In genomic region chr12:108797677-108798076, GRCh38 we compare ENCODE assay signal across 15 cellular contexts. TPM values are rescaled to one million over a fixed set of nuclear protein-coding genes. Genes with fewer than 3 reads are reported as not detected.
DNase-seq lines count a peak whose midpoint lies in the region; ATAC-seq and TF ChIP-seq lines count a peak whose summit lies in the region.
"Had no signal": no experiment of that assay in that cellular context is flagged by ENCODE, and none has a peak within 500 bp of the region (broad histone marks: within the 10 kb centered on the region; RNA-seq: fewer than 3 reads in every experiment).

No MANE protein-coding gene starts in this region.

- no peaks in the 10 kb centered on the region for H3K27me3 Mint-ChIP-seq in chondrocyte (ENCODE audit: low read depth)
- H3K27me3 Mint-ChIP-seq: CD4-positive, alpha-beta memory T cell had no signal

- H3K4me2 ChIP-seq in IMR-90 (ENCODE audit: low read depth, low read length) (no peak overlapping the region), mesenchymal stem cell (ENCODE audit: low read length, poor library complexity, severe bottlenecking) (no peak overlapping the region)
- H3K4me2 ChIP-seq: PC-9 had no signal

- H3K9ac ChIP-seq in IMR-90 (ENCODE audit: low read depth, low read length) (no peak overlapping the region), mesenchymal stem cell (ENCODE audit: low read length) (peak overlapping the region; percentile 94)

- H3K79me1 ChIP-seq in IMR-90 (ENCODE audit: low read depth in 1 of 2, low read length in 2 of 2) (peaks cover 59 to 82% of the 10 kb centered on the region in 2 experiments), mesenchymal stem cell (replicated peaks; ENCODE audit: low read length, poor library complexity, severe bottlenecking) (peaks cover 41% of the 10 kb centered on the region)

- no peak overlapping the region for H4K5ac ChIP-seq in IMR-90 (ENCODE audit: low read depth, low read length)

- no peak for ATAC-seq in IMR-90 (ENCODE audit: low read depth)

- H3K9me3 ChIP-seq in IMR-90 (ENCODE audit: control insufficient read depth, insufficient read depth, low read length) = no peaks in the 10 kb centered on the region
- H3K9me3 ChIP-seq in mesenchymal stem cell (ENCODE audit: control insufficient read depth, low read length) = no peaks in the 10 kb centered on the region
- H3K9me3 ChIP-seq: HAP-1 had no signal

- peak overlapping the region; percentile 49 for H3K27ac Mint-ChIP-seq in chondrocyte (ENCODE audit: unreplicated experiment)
- H3K27ac Mint-ChIP-seq: CD4-positive, alpha-beta memory T cell had no signal

- H3K9me1 ChIP-seq in IMR-90 (ENCODE audit: insufficient read depth, low read length) = peaks cover 4% of the 10 kb centered on the region

- no peak for TF ChIP-seq POLR2A in IMR-90 (IDR thresholded peaks at IDR 0.05; ENCODE audit: low read depth, low read length)

- H3K4me3 ChIP-seq in IMR-90 (ENCODE audit: insufficient read depth, low read depth, low read length) (no peak overlapping the region), mesenchymal stem cell (ENCODE audit: insufficient read depth in 1 of 2, low read depth in 1 of 2, low read length in 2 of 2) (no peak overlapping the region)
- H3K4me3 ChIP-seq: HAP-1, PC-9 had no signal

- no peaks in the 10 kb centered on the region for H3K9me3 Mint-ChIP-seq in chondrocyte (ENCODE audit: low read depth)
- H3K9me3 Mint-ChIP-seq: CD4-positive, alpha-beta memory T cell had no signal

- H4K91ac ChIP-seq in IMR-90 (ENCODE audit: insufficient read depth, low read depth, low read length) = no peak overlapping the region
- no peak overlapping the region for H4K91ac ChIP-seq in mesenchymal stem cell (ENCODE audit: low read length)

- no TSS peak for BruUV-seq in IMR-90 (replicated peaks; lab: Mats Ljungman, UMichigan)

- no peak for TF ChIP-seq RAD21 in IMR-90 (IDR thresholded peaks at IDR 0.05; ENCODE audit: low read length)

- H2BK12ac ChIP-seq in mesenchymal stem cell (ENCODE audit: low read length in 2 of 2) = no peak overlapping the region

- H2AK5ac ChIP-seq in IMR-90 (ENCODE audit: low read depth, low read length) (no peak overlapping the region), mesenchymal stem cell (ENCODE audit: low read length, severe bottlenecking) (no peak overlapping the region)

- H4K8ac ChIP-seq in IMR-90 (ENCODE audit: low read depth in 2 of 2, low read length in 2 of 2) = peak overlapping the region; percentile 17 to 79; a peak in 2 of 4 replicates
- H4K8ac ChIP-seq in mesenchymal stem cell (ENCODE audit: low read length) = peak overlapping the region; percentile 36

- CTCF ChIA-PET in IMR-90 (lab: Yijun Ruan, JAX) = interaction anchor here (0.6 kb wide), 1 partner anchor 26 kb away, joined by 3 read pairs; no protein-coding TSS in a partner anchor

- H3K14ac ChIP-seq in IMR-90 (replicated peaks; ENCODE audit: low read depth, low read length) = no peak overlapping the region
- no peak overlapping the region for H3K14ac ChIP-seq in mesenchymal stem cell (ENCODE audit: low read length in 2 of 2)

- H3K4me3 Mint-ChIP-seq in chondrocyte (ENCODE audit: unreplicated experiment) = no peak overlapping the region
- H3K4me3 Mint-ChIP-seq: CD4-positive, alpha-beta memory T cell had no signal

- 83% methylated on average over 1 of the region's 3 CpGs; no CpG with 5 or more reads in 1 of the 2 experiments for WGBS in IMR-90 (ENCODE audit: extremely low coverage in 2 of 2, insufficient read length in 1 of 2), 2 experiments
- 98% methylated on average over 3 of the region's 3 CpGs for WGBS in mesenchymal stem cell

- H3K36me3 ChIP-seq in IMR-90 (ENCODE audit: control insufficient read depth, insufficient read depth, low read length) (peaks cover 64% of the 10 kb centered on the region), mesenchymal stem cell (ENCODE audit: control insufficient read depth in 1 of 2, insufficient read depth in 2 of 2, low read depth in 1 of 2, low read length in 2 of 2) (peaks cover 63 to 80% of the 10 kb centered on the region in 2 experiments)

- POLR2A ChIA-PET in IMR-90 (lab: Charles Lee; ENCODE audit: unreplicated experiment) = no interaction called here

- dilution Hi-C loops in IMR-90 (cut with HindIII; ENCODE audit: low sequenced_read_pairs, unreplicated experiment) = no loop called here

- H3K36me3 Mint-ChIP-seq in chondrocyte (ENCODE audit: low read depth) = peaks cover 48% of the 10 kb centered on the region

- H3K23ac ChIP-seq in IMR-90 (ENCODE audit: low read depth, low read length) (peak overlapping the region; percentile 40; the same call in 1 of the 2 replicates), mesenchymal stem cell (ENCODE audit: low read length in 2 of 2) (no peak overlapping the region)

- H3K27me3 ChIP-seq in IMR-90 (ENCODE audit: control insufficient read depth, insufficient read depth, low read length) = no peaks in the 10 kb centered on the region
- H3K27me3 ChIP-seq in mesenchymal stem cell (ENCODE audit: control insufficient read depth in 1 of 2, insufficient read depth in 1 of 2, low read length in 2 of 2) = no peaks in the 10 kb centered on the region

- H3K27ac ChIP-seq in IMR-90 (ENCODE audit: insufficient read depth, low read length) (peak overlapping the region; percentile 92; the same call in 1 of the 2 replicates), mesenchymal stem cell (ENCODE audit: low read length, poor library complexity, severe bottlenecking) (no peak overlapping the region), temporal lobe (ENCODE audit: low read depth, low read length) (peak overlapping the region; percentile 67)
- H3K27ac ChIP-seq: PC-9 had no signal

- H3K56ac ChIP-seq in IMR-90 (ENCODE audit: extremely low read depth, insufficient read depth, low read length) = no peak overlapping the region

- H2AFZ ChIP-seq in IMR-90 (replicated peaks; ENCODE audit: low read length, poor library complexity) = no peak overlapping the region
- H2AFZ ChIP-seq in mesenchymal stem cell (ENCODE audit: low read depth, low read length) = no peak overlapping the region
- H2AFZ ChIP-seq: PC-9 had no signal

- intact Hi-C loops in IMR-90 (cut with micrococcal nuclease) = no loop called here

- H2BK15ac ChIP-seq in IMR-90 (ENCODE audit: low read depth, low read length) (no peak overlapping the region), mesenchymal stem cell (ENCODE audit: low read depth, poor library complexity, severe bottlenecking) (no peak overlapping the region)

- no peak overlapping the region for H3K4ac ChIP-seq in IMR-90 (ENCODE audit: low read depth, low read length)
- no peak overlapping the region for H3K4ac ChIP-seq in mesenchymal stem cell (ENCODE audit: low read depth in 1 of 2, low read length in 2 of 2)

- no peak for TF ChIP-seq CTCF in IMR-90 (conservative IDR thresholded peaks at IDR 0.05; ENCODE audit: low read depth, low read length)
- TF ChIP-seq CTCF in chondrocyte (IDR thresholded peaks at IDR 0.05) = no peak

- no peak overlapping the region for H2BK20ac ChIP-seq in IMR-90 (ENCODE audit: low read depth, low read length)

- peaks cover 30% of the 10 kb centered on the region for H3K4me1 ChIP-seq in IMR-90 (ENCODE audit: control insufficient read depth, insufficient read depth, low read length)
- H3K4me1 ChIP-seq in mesenchymal stem cell (ENCODE audit: control insufficient read depth, insufficient read depth, low read depth, low read length) = peaks cover 19% of the 10 kb centered on the region
- H3K4me1 ChIP-seq: HAP-1 had no signal

- H3K4me1 Mint-ChIP-seq in chondrocyte (ENCODE audit: low read depth) = peaks cover 37% of the 10 kb centered on the region

- peak overlapping the region; percentile 83 for H2BK5ac ChIP-seq in IMR-90 (ENCODE audit: low read depth, low read length, poor library complexity, severe bottlenecking)
- H2BK5ac ChIP-seq in mesenchymal stem cell (ENCODE audit: low read depth, low read length, poor library complexity, severe bottlenecking) = no peak overlapping the region

- in situ Hi-C loops in IMR-90 (cut with MboI; ENCODE audit: low sequenced_read_pairs) = no loop called here

- peaks cover 19% of the 10 kb centered on the region for H4K20me1 ChIP-seq in IMR-90 (ENCODE audit: insufficient read depth, low read length)

- no peak overlapping the region for H2BK120ac ChIP-seq in IMR-90 (ENCODE audit: low read depth, low read length)
- no peak overlapping the region for H2BK120ac ChIP-seq in mesenchymal stem cell (ENCODE audit: low read depth, low read length)

- no peak overlapping the region for H2AK9ac ChIP-seq in IMR-90 (replicated peaks; ENCODE audit: low read depth, low read length, poor library complexity)

- H3K18ac ChIP-seq in IMR-90 (ENCODE audit: low read depth, low read length) (no peak overlapping the region), mesenchymal stem cell (ENCODE audit: low read depth in 1 of 2, low read length in 2 of 2) (no peak overlapping the region)

- no peak for DNase-seq in IMR-90
- peak; percentile 63 for DNase-seq in chondrocyte (ENCODE audit: low spot score)
- DNase-seq in mesenchymal stem cell = no peak
- no peak for DNase-seq in LoVo (ENCODE audit: low spot score)
- no peak for DNase-seq in NOMO-1 treated with DMSO at 0.1 percent for 48 hours (lab: John Stamatoyannopoulos, UW; ENCODE audit: unreplicated experiment)
- no peak for DNase-seq in HCEC 1CT
- DNase-seq: CD4-positive, alpha-beta memory T cell; KBM-7; NCI-H1436; NCI-H2029; NCI-H2171 treated with DMSO at 0.1 percent for 48 hours; NCI-H748 treated with DMSO at 0.1 percent for 48 hours; PC-9 had no signal

TF ChIP-seq in IMR-90, 13 proteins besides CTCF, POLR2A, EP300 and RAD21 (continues in another document):
- TF ChIP-seq MAFK (IDR thresholded peaks at IDR 0.05; ENCODE audit: low read depth, low read length) (no peak), ELK1 (IDR thresholded peaks at IDR 0.05; ENCODE audit: borderline replicate concordance, low read depth, low read length) (no peak), FOS (IDR thresholded peaks at IDR 0.05; ENCODE audit: low read depth, low read length) (no peak), MXI1 (IDR thresholded peaks at IDR 0.05; ENCODE audit: borderline replicate concordance, low read depth, low read length) (no peak), MAZ (IDR thresholded peaks at IDR 0.05; ENCODE audit: borderline replicate concordance, low read depth, low read length) (no peak)

RNA-seq across cellular contexts. Expression of gene SSH1, which starts 59.7 kb away (rescaled TPM):
- total RNA-seq in IMR-90 (2012; rRNA removed) = 16.7 and 17.6 TPM in 2 replicates
- 37.2 and 40.8 TPM in 2 replicates for polyA plus RNA-seq in IMR-90 (2012; rRNA removed)
- polyA plus RNA-seq in IMR-90 (2012; cell fraction: cytosol; rRNA removed) = 14.1 and 19.4 TPM in 2 replicates
- 68.2 and 83.5 TPM in 2 replicates for polyA plus RNA-seq in IMR-90 (2012; cell fraction: nucleus; rRNA removed; ENCODE audit: low replicate concordance)
- 125 to 138 TPM (median 127 TPM) in 3 replicates for total RNA-seq in chondrocyte
- 42.7 TPM for polyA plus RNA-seq in mesenchymal stem cell (2013, experiment 1 of 2)
- polyA plus RNA-seq in mesenchymal stem cell (2013, experiment 2 of 2) = 38.8 TPM
- 6.6 TPM for total RNA-seq in temporal lobe
